Comparison of ENCODE assay signal across 1 cellular context in the genomic region with DNA sequence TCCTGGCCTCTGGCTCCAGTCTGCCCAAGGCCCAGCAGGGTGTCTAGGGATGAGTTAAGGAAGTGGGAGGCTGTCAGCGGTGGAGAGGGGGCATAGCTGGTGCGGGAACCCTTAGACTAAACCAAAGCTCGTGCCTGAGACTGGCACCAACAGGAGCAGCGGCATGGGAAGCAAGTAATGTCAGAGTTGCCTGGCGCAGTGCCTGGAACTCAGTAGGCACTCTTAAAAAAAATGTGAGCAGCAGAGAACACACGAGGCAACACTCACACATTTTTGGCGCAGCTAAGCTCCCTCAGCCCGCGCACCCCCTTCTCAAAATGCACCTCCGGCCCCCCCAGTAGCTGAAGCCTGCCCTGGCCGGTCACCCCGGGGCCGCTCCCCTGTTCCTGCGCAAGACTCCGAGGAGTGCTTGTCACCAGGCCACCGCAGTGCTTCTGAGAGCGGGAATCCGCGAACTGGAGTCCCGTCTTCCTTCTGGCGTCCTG.
TF ChIP-seq lines count a peak whose summit lies in the region.

No MANE protein-coding gene starts in this region.

TF ChIP-seq in GM23338, 12 proteins besides CTCF, POLR2A, EP300 and RAD21 (continued from another document):
- no peak for TF ChIP-seq STAT1 (IDR thresholded peaks at IDR 0.05; ENCODE audit: unreplicated experiment)
